Comparison of ENCODE assay signal across 17 cellular contexts in the genomic region with DNA sequence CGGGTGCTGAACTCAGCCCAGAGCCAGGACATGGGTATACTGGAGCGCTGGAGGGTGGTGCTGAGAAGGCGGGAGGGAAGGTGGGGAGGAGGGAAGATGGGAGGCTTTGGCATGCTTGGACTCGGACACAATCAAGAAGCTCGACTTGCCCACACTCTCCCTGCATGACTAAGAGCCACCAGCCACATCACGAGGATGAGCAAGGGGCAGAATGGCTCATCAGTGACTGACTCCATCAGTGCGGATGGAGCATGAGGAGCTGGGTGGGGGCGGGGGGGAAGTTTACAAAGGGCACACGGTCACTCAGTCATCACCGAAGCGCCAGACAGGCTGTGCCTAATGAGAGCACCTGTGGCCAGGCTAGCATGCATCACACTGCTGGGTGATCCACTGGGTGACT.
A peak's percentile ranks its signal among the peaks of the same experiment; 100 is the strongest.
DNase-seq lines count a peak whose midpoint lies in the region; ATAC-seq, FAIRE-seq and TF ChIP-seq lines count a peak whose summit lies in the region.
"Had no signal": no experiment of that assay in that cellular context is flagged by ENCODE, and none has a peak within 500 bp of the region (broad histone marks: within the 10 kb centered on the region; RNA-seq: fewer than 3 reads in every experiment).

No MANE protein-coding gene starts in this region.

- H3K9me3 ChIP-seq in GM12878 (replicated peaks; ENCODE audit: control insufficient read depth, insufficient read depth, low read length): no peaks in the 10 kb centered on the region
- H3K9me3 ChIP-seq in CD4-positive, alpha-beta T cell (ENCODE audit: control insufficient read depth, low read length): no peaks in the 10 kb centered on the region
- H3K9me3 ChIP-seq: tibial artery had no signal

- DNase-seq in AG04449 (ENCODE audit: low read depth, low spot score) (peak; percentile 16), HK-2 (ENCODE audit: unreplicated experiment) (peak; percentile 94), GM12878 (ENCODE audit: low read depth, low spot score) (no peak), medulla oblongata (ENCODE audit: extremely low spot score) (peak; percentile 17), omental fat pad (ENCODE audit: low spot score) (no peak)
- DNase-seq in stimulated activated CD4-positive, alpha-beta T cell treated with anti-CD3 and anti-CD28 coated beads, Interleukin-15, amount 100 ng/mL, for 24 hours: no peak
- no peak for DNase-seq in CD4-positive, alpha-beta T cell
- DNase-seq: activated CD8-positive, alpha-beta T cell treated with anti-CD3 and anti-CD28 coated beads for 36 hours; activated effector memory CD4-positive, alpha-beta T cell treated with Interleukin-2 at 50 U/mL for 16 hours; Karpas-422; NCI-H187; NCI-H69; occipital lobe; Right ventricle myocardium superior; tibial artery had no signal

- RAD21 ChIA-PET in GM12878 (lab: Charles Lee; ENCODE audit: unreplicated experiment): no interaction called here

- 51% methylated on average over 9 of the region's 11 CpGs for WGBS in GM12878 (ENCODE audit: insufficient coverage, insufficient replicate concordance, low lambda C conversion rate, missing lambda C conversion rate)

- no peaks in the 10 kb centered on the region for H3K4me1 Mint-ChIP-seq in activated T-helper 17 cell treated with anti-CD3 and anti-CD28 coated beads, Interleukin-2, amount 50 U/mL, for 72 hours
- H3K4me1 Mint-ChIP-seq in CD4-positive, alpha-beta T cell (ENCODE audit: low read depth): no peaks in the 10 kb centered on the region
- H3K4me1 Mint-ChIP-seq: memory B cell had no signal

- no peak for TF ChIP-seq CTCF in AG04449 (IDR thresholded peaks at IDR 0.05; ENCODE audit: insufficient read depth, low read length, missing control alignments)
- no peak for TF ChIP-seq CTCF in GM12878 (IDR thresholded peaks at IDR 0.05 in 2 of 3, conservative IDR thresholded peaks at IDR 0.05 in 1 of 3; ENCODE audit: control insufficient read depth in 2 of 3, extremely low read depth in 1 of 3, insufficient read depth in 1 of 3, low read depth in 3 of 3, low read length in 3 of 3)
- TF ChIP-seq CTCF in CD4-positive, alpha-beta T cell (IDR thresholded peaks at IDR 0.05): no peak
- TF ChIP-seq CTCF in omental fat pad (IDR thresholded peaks at IDR 0.05): no peak

- BruUV-seq in GM12878 (replicated peaks; lab: Mats Ljungman, UMichigan): no TSS peak

- no peak for FAIRE-seq in GM12878 (lab: Jason Lieb, UNC)

- intact Hi-C loops in GM12878 (cut with micrococcal nuclease; ENCODE audit: unreplicated experiment): loop anchor here (10.0 kb wide), 1 partner anchor 84 kb away; no protein-coding TSS in a partner anchor
- intact Hi-C loops in CD4-positive, alpha-beta T cell (cut with DNase I, micrococcal nuclease): no loop called here

- no peaks in the 10 kb centered on the region for H4K20me1 ChIP-seq in GM12878 (ENCODE audit: control insufficient read depth, insufficient read depth)

- TF ChIP-seq POLR2A in GM12878 (IDR thresholded peaks at IDR 0.05; ENCODE audit: low read depth, low read length): no peak

- no peaks in the 10 kb centered on the region for H3K27me3 ChIP-seq in GM12878 (replicated peaks in 1 of 2; ENCODE audit: control insufficient read depth in 2 of 2, insufficient read depth in 2 of 2, low read length in 1 of 2)
- H3K27me3 ChIP-seq in CD4-positive, alpha-beta T cell (ENCODE audit: control insufficient read depth, insufficient read depth, low read length): no peaks in the 10 kb centered on the region
- H3K27me3 ChIP-seq: tibial artery had no signal

- no peaks in the 10 kb centered on the region for H3K4me1 ChIP-seq in GM12878 (ENCODE audit: control insufficient read depth, insufficient read depth, low read length)
- H3K4me1 ChIP-seq: tibial artery had no signal

- H3K4me3 Mint-ChIP-seq in activated T-helper 17 cell treated with anti-CD3 and anti-CD28 coated beads, Interleukin-2, amount 50 U/mL, for 72 hours: no peak overlapping the region
- no peak overlapping the region for H3K4me3 Mint-ChIP-seq in CD4-positive, alpha-beta T cell
- H3K4me3 Mint-ChIP-seq: activated CD8-positive, alpha-beta T cell treated with anti-CD3 and anti-CD28 coated beads for 36 hours; memory B cell had no signal

- H3K27ac ChIP-seq in GM12878 (ENCODE audit: control insufficient read depth, insufficient read depth): no peak overlapping the region
- H3K27ac ChIP-seq in CD4-positive, alpha-beta T cell (ENCODE audit: low read depth, low read length): no peak overlapping the region
- H3K27ac ChIP-seq: tibial artery had no signal

- H3K36me3 Mint-ChIP-seq in activated T-helper 17 cell treated with anti-CD3 and anti-CD28 coated beads, Interleukin-2, amount 50 U/mL, for 72 hours (ENCODE audit: low read depth): peaks cover 4% of the 10 kb centered on the region
- peaks cover 31% of the 10 kb centered on the region for H3K36me3 Mint-ChIP-seq in CD4-positive, alpha-beta T cell (ENCODE audit: low read depth)

- H3K4me3 ChIP-seq in AG04449 (ENCODE audit: low read depth, low read length) (no peak overlapping the region), GM12878 (no peak overlapping the region)
- H3K4me3 ChIP-seq: tibial artery had no signal

- H3K36me3 ChIP-seq in GM12878 (ENCODE audit: control insufficient read depth in 2 of 2, insufficient read depth in 2 of 2, low read length in 1 of 2): no peaks in the 10 kb centered on the region

- no peak overlapping the region for H3K27ac Mint-ChIP-seq in activated T-helper 17 cell treated with anti-CD3 and anti-CD28 coated beads, Interleukin-2, amount 50 U/mL, for 72 hours
- H3K27ac Mint-ChIP-seq in CD4-positive, alpha-beta T cell: no peak overlapping the region
- H3K27ac Mint-ChIP-seq: activated CD8-positive, alpha-beta T cell treated with anti-CD3 and anti-CD28 coated beads for 36 hours; memory B cell had no signal

- in situ Hi-C loops in GM12878 (cut with MboI): no loop called here

- SMC1A ChIA-PET in GM12878 (lab: Charles Lee; ENCODE audit: uncharacterized antibody, unreplicated experiment): no interaction called here

- no peak for TF ChIP-seq EP300 in GM12878 (IDR thresholded peaks at IDR 0.05; ENCODE audit: borderline replicate concordance in 1 of 2, control insufficient read depth in 1 of 2, low read depth in 2 of 2, low read length in 2 of 2)

- H3K27me3 Mint-ChIP-seq in activated T-helper 17 cell treated with anti-CD3 and anti-CD28 coated beads, Interleukin-2, amount 50 U/mL, for 72 hours: no peaks in the 10 kb centered on the region
- no peaks in the 10 kb centered on the region for H3K27me3 Mint-ChIP-seq in CD4-positive, alpha-beta T cell
- H3K27me3 Mint-ChIP-seq: activated CD8-positive, alpha-beta T cell treated with anti-CD3 and anti-CD28 coated beads for 36 hours; memory B cell had no signal

- H3K4me2 ChIP-seq in GM12878 (ENCODE audit: control insufficient read depth, insufficient read depth): no peak overlapping the region

- POLR2A ChIA-PET in AG04449 (lab: Yijun Ruan, JAX): no interaction called here
- POLR2A ChIA-PET in GM12878 (lab: Charles Lee): no interaction called here
- POLR2A ChIA-PET in CD4-positive, alpha-beta T cell (lab: Charles Lee): no interaction called here

- CTCF ChIA-PET in AG04449 (lab: Yijun Ruan, JAX) (no interaction called here), GM12878 (lab: Yijun Ruan, JAX) (no interaction called here)
- CTCF ChIA-PET in CD4-positive, alpha-beta T cell (lab: Charles Lee): no interaction called here

- no peak for ATAC-seq in GM12878
- ATAC-seq in activated T-helper 17 cell treated with anti-CD3 and anti-CD28 coated beads, Interleukin-2, amount 50 U/mL, for 72 hours (replicated peaks): no peak
- ATAC-seq in CD4-positive, alpha-beta T cell (ENCODE audit: poor library complexity): no peak
- no peak for ATAC-seq in omental fat pad (ENCODE audit: low FRiP score)
- ATAC-seq: activated CD8-positive, alpha-beta T cell treated with anti-CD3 and anti-CD28 coated beads for 36 hours had no signal

- no peaks in the 10 kb centered on the region for H3K9me3 Mint-ChIP-seq in activated T-helper 17 cell treated with anti-CD3 and anti-CD28 coated beads, Interleukin-2, amount 50 U/mL, for 72 hours
- no peaks in the 10 kb centered on the region for H3K9me3 Mint-ChIP-seq in CD4-positive, alpha-beta T cell
- H3K9me3 Mint-ChIP-seq: activated CD8-positive, alpha-beta T cell treated with anti-CD3 and anti-CD28 coated beads for 36 hours; memory B cell had no signal

- no peak overlapping the region for H3K9ac ChIP-seq in GM12878 (ENCODE audit: control insufficient read depth, insufficient read depth, low read length)

- H3K79me2 ChIP-seq in GM12878 (ENCODE audit: control insufficient read depth, insufficient read depth, low read length): no peaks in the 10 kb centered on the region

- no peak for TF ChIP-seq RAD21 in GM12878 (IDR thresholded peaks at IDR 0.05; ENCODE audit: insufficient read depth, low read depth, low read length)

- no peak overlapping the region for H2AFZ ChIP-seq in GM12878 (ENCODE audit: control insufficient read depth, low read depth, low read length)

TF ChIP-seq in GM12878, 131 proteins besides CTCF, POLR2A, EP300 and RAD21:
- peak; percentile 34 for TF ChIP-seq BCL3 (IDR thresholded peaks at IDR 0.05; ENCODE audit: borderline replicate concordance, insufficient read depth, low read depth, low read length, poor library complexity, severe bottlenecking)
- TF ChIP-seq CBX3 (IDR thresholded peaks at IDR 0.05; ENCODE audit: borderline replicate concordance, low read depth): no peak
- TF ChIP-seq TCF3 (IDR thresholded peaks at IDR 0.05; ENCODE audit: borderline replicate concordance, insufficient read depth, low read depth, low read length): 0 out of 2 replicates have a peak, but pooled peaks have one; percentile 26
- TF ChIP-seq, protein P1, sequence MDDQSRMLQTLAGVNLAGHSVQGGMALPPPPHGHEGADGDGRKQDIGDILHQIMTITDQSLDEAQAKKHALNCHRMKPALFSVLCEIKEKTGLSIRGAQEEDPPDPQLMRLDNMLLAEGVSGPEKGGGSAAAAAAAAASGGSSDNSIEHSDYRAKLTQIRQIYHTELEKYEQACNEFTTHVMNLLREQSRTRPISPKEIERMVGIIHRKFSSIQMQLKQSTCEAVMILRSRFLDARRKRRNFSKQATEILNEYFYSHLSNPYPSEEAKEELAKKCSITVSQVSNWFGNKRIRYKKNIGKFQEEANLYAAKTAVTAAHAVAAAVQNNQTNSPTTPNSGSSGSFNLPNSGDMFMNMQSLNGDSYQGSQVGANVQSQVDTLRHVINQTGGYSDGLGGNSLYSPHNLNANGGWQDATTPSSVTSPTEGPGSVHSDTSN (IDR thresholded peaks at IDR 0.05; ENCODE audit: insufficient replicate concordance, low read depth, low read length): peak; percentile 29

Comparison
In these comparisons a context has a peak if more than half of its experiments do, and no peak if none do; other contexts are left out.
1. DNase-seq: peak in AG04449 (single experiment), HK-2 (single experiment) and medulla oblongata (single experiment); none in GM12878 (single experiment), stimulated activated CD4-positive, alpha-beta T cell treated with anti-CD3 and anti-CD28 coated beads, Interleukin-15, amount 100 ng/mL, for 24 hours (single experiment), CD4-positive, alpha-beta T cell (0 of 10) and omental fat pad (single experiment).